15 cellular contexts compared by ENCODE assay signal in the genomic region with DNA sequence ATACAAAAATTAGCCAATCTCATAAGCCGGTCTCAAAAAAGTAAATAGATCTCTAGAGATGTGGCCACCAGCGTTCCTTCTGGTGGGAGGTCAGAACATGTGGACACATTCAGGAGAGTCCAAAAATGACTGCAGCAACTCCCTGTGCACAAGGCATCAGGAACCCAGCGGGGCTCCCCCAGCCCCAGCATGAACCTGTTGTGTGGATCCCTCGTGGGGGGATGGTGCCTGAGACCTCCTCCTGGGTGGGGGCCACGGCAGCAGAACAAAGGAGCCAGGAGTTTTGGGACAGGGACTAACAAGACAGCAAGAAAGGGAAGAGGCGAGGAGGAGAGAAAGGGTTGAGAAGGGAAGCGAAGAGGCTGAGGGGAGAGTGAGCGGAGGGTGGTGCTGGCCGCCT.
DNase-seq lines count a peak whose midpoint lies in the region; TF ChIP-seq lines count a peak whose summit lies in the region.
"Had no signal": no experiment of that assay in that cellular context is flagged by ENCODE, and none has a peak within 500 bp of the region (broad histone marks: within the 10 kb centered on the region; RNA-seq: fewer than 3 reads in every experiment).

No MANE protein-coding gene starts in this region.

- H3K27me3 Mint-ChIP-seq in activated naive CD4-positive, alpha-beta T cell treated with anti-CD3 and anti-CD28 coated beads, Interleukin-2, amount 10 ng/mL, durations not matched to agents 7 days and 5 days: peaks cover 10% of the 10 kb centered on the region
- no peaks in the 10 kb centered on the region for H3K27me3 Mint-ChIP-seq in activated naive CD4-positive, alpha-beta T cell treated with anti-CD3 and anti-CD28 coated beads for 36 hours (ENCODE audit: low read depth)

- H3K4me3 ChIP-seq in Peyer's patch: no peak overlapping the region
- H3K4me3 ChIP-seq: BLaER1 had no signal

- no peak overlapping the region for H3K27ac ChIP-seq in Peyer's patch

- H3K36me3 ChIP-seq in Peyer's patch: no peaks in the 10 kb centered on the region
- H3K36me3 ChIP-seq: BLaER1 had no signal

- TF ChIP-seq POLR2A in Peyer's patch (IDR thresholded peaks at IDR 0.05): no peak

- no peaks in the 10 kb centered on the region for H3K9me3 Mint-ChIP-seq in activated naive CD4-positive, alpha-beta T cell treated with anti-CD3 and anti-CD28 coated beads, Interleukin-2, amount 10 ng/mL, durations not matched to agents 7 days and 5 days
- H3K9me3 Mint-ChIP-seq in activated naive CD4-positive, alpha-beta T cell treated with anti-CD3 and anti-CD28 coated beads for 36 hours: no peaks in the 10 kb centered on the region
- H3K9me3 Mint-ChIP-seq: CD8-positive, alpha-beta memory T cell had no signal

- DNase-seq in activated naive CD4-positive, alpha-beta T cell treated with anti-CD3 and anti-CD28 coated beads, Interleukin-2, amount 10 ng/mL, durations not matched to agents 7 days and 5 days: no peak
- no peak for DNase-seq in activated naive CD4-positive, alpha-beta T cell treated with anti-CD3 and anti-CD28 coated beads for 36 hours
- DNase-seq in Peyer's patch (peak in 2 of 3 donors; percentile 10 to 24), islet precursor cell (peak; percentile 32), superior temporal gyrus (ENCODE audit: extremely low spot score) (peak; percentile 2), NCI-H1048 (lab: John Stamatoyannopoulos, UW) (no peak), NCI-H1092 treated with DMSO at 0.1 percent for 48 hours (lab: John Stamatoyannopoulos, UW) (no peak)
- DNase-seq: 8988T; AML-193; CD8-positive, alpha-beta memory T cell; DND-41; GDM1; HCEC 1CT had no signal

- H3K27me3 ChIP-seq in Peyer's patch: no peaks in the 10 kb centered on the region
- H3K27me3 ChIP-seq: BLaER1 had no signal

- peak overlapping the region; percentile 19 for H3K27ac Mint-ChIP-seq in activated naive CD4-positive, alpha-beta T cell treated with anti-CD3 and anti-CD28 coated beads, Interleukin-2, amount 10 ng/mL, durations not matched to agents 7 days and 5 days
- no peak overlapping the region for H3K27ac Mint-ChIP-seq in activated naive CD4-positive, alpha-beta T cell treated with anti-CD3 and anti-CD28 coated beads for 36 hours
- H3K27ac Mint-ChIP-seq: CD8-positive, alpha-beta memory T cell had no signal

- no peaks in the 10 kb centered on the region for H3K36me3 Mint-ChIP-seq in activated naive CD4-positive, alpha-beta T cell treated with anti-CD3 and anti-CD28 coated beads, Interleukin-2, amount 10 ng/mL, durations not matched to agents 7 days and 5 days
- H3K36me3 Mint-ChIP-seq in activated naive CD4-positive, alpha-beta T cell treated with anti-CD3 and anti-CD28 coated beads for 36 hours (ENCODE audit: low read depth): no peaks in the 10 kb centered on the region
- H3K36me3 Mint-ChIP-seq: CD8-positive, alpha-beta memory T cell had no signal

- H3K4me1 Mint-ChIP-seq in activated naive CD4-positive, alpha-beta T cell treated with anti-CD3 and anti-CD28 coated beads, Interleukin-2, amount 10 ng/mL, durations not matched to agents 7 days and 5 days: no peaks in the 10 kb centered on the region
- no peaks in the 10 kb centered on the region for H3K4me1 Mint-ChIP-seq in activated naive CD4-positive, alpha-beta T cell treated with anti-CD3 and anti-CD28 coated beads for 36 hours (ENCODE audit: low read depth)
- H3K4me1 Mint-ChIP-seq: CD8-positive, alpha-beta memory T cell had no signal

- H3K9me3 ChIP-seq in Peyer's patch: no peaks in the 10 kb centered on the region
- H3K9me3 ChIP-seq: Caco-2 had no signal

- CTCF ChIA-PET in activated naive CD4-positive, alpha-beta T cell treated with anti-CD3 and anti-CD28 coated beads, Interleukin-2, amount 10 ng/mL, durations not matched to agents 7 days and 5 days (lab: Charles Lee): no interaction called here
- CTCF ChIA-PET in activated naive CD4-positive, alpha-beta T cell treated with anti-CD3 and anti-CD28 coated beads for 36 hours (lab: Charles Lee): no interaction called here

- no peak overlapping the region for H3K4me3 Mint-ChIP-seq in activated naive CD4-positive, alpha-beta T cell treated with anti-CD3 and anti-CD28 coated beads, Interleukin-2, amount 10 ng/mL, durations not matched to agents 7 days and 5 days
- no peak overlapping the region for H3K4me3 Mint-ChIP-seq in activated naive CD4-positive, alpha-beta T cell treated with anti-CD3 and anti-CD28 coated beads for 36 hours
- H3K4me3 Mint-ChIP-seq: CD8-positive, alpha-beta memory T cell had no signal

- TF ChIP-seq CTCF in Peyer's patch (IDR thresholded peaks at IDR 0.05): no peak

- intact Hi-C loops in activated naive CD4-positive, alpha-beta T cell treated with anti-CD3 and anti-CD28 coated beads for 36 hours (cut with micrococcal nuclease): no loop called here

- H3K4me1 ChIP-seq in Peyer's patch: no peaks in the 10 kb centered on the region
- H3K4me1 ChIP-seq: Caco-2 had no signal

Comparison
In these comparisons a context has a peak if more than half of its experiments do, and no peak if none do; other contexts are left out.
1. DNase-seq: peak in Peyer's patch (2 of 3), islet precursor cell (single experiment) and superior temporal gyrus (single experiment); none in activated naive CD4-positive, alpha-beta T cell treated with anti-CD3 and anti-CD28 coated beads, Interleukin-2, amount 10 ng/mL, durations not matched to agents 7 days and 5 days (single experiment), activated naive CD4-positive, alpha-beta T cell treated with anti-CD3 and anti-CD28 coated beads for 36 hours (single experiment), NCI-H1048 (single experiment) and NCI-H1092 treated with DMSO at 0.1 percent for 48 hours (single experiment).